ENCODE assay signal across 21 cellular contexts in genomic region chr12:2246358-2246757, GRCh38.
"Had no signal": no experiment of that assay in that cellular context is flagged by ENCODE, and none has a peak within 500 bp of the region (broad histone marks: within the 10 kb centered on the region; RNA-seq: fewer than 3 reads in every experiment).

No MANE protein-coding gene starts in this region.

- H3K4me1 ChIP-seq: colonic mucosa, gastrocnemius medialis, parathyroid adenoma had no signal

- H3K79me2 ChIP-seq: parathyroid adenoma had no signal

- H3K9ac ChIP-seq: parathyroid adenoma had no signal

- H2AFZ ChIP-seq: parathyroid adenoma had no signal

- H3K27me3 ChIP-seq: brain microvascular endothelial cell, colonic mucosa, neutrophil had no signal

- H3K36me3 ChIP-seq: brain microvascular endothelial cell, colonic mucosa, gastrocnemius medialis, neutrophil, WERI-Rb-1 had no signal

- ATAC-seq: gastrocnemius medialis; mucosa of descending colon; naive thymus-derived CD4-positive, alpha-beta T cell; stimulated activated naive CD8-positive, alpha-beta T cell treated with anti-CD3 and anti-CD28 coated beads, Interleukin-15, amount 100 ng/mL, for 72 hours had no signal

- H3K9me3 ChIP-seq: colonic mucosa, gastrocnemius medialis, mucosa of descending colon, neutrophil had no signal

- H3K27ac ChIP-seq: brain microvascular endothelial cell, colonic mucosa, gastrocnemius medialis, neutrophil, parathyroid adenoma, WERI-Rb-1 had no signal

- H3K4me3 ChIP-seq: colonic mucosa, gastrocnemius medialis, mucosa of descending colon had no signal

- DNase-seq: activated CD4-positive, alpha-beta T cell treated with anti-CD3 and anti-CD28 coated beads for 1 hour; activated CD8-positive, alpha-beta memory T cell treated with anti-CD3 and anti-CD28 coated beads for 24 hours; activated CD8-positive, alpha-beta memory T cell treated with anti-CD3 and anti-CD28 coated beads, Interleukin-2, amount 50 U/mL, for 48 hours; activated effector memory CD4-positive, alpha-beta T cell treated with Interleukin-2 at 50 U/mL for 16 hours; activated naive CD4-positive, alpha-beta T cell treated with anti-CD3 and anti-CD28 coated beads, Interleukin-2, amount 10 ng/mL, durations not matched to agents 7 days and 5 days; activated T-cell treated with anti-CD3 and anti-CD28 coated beads, Interleukin-2, amount 50 U/mL, for 48 hours; aorta; brain microvascular endothelial cell; central memory CD4-positive, alpha-beta T cell; colonic mucosa; gastrocnemius medialis; immature natural killer cell; mucosa of descending colon; naive thymus-derived CD4-positive, alpha-beta T cell; stimulated activated CD4-positive, alpha-beta T cell treated with anti-CD3 and anti-CD28 coated beads, Interleukin-15, amount 100 ng/mL, for 24 hours; stimulated activated CD4-positive, alpha-beta T cell treated with anti-CD3 and anti-CD28 coated beads, Interleukin-2, amount 100 ng/mL, for 48 hours; stimulated activated naive CD8-positive, alpha-beta T cell treated with anti-CD3 and anti-CD28 coated beads, Interleukin-15, amount 100 ng/mL, for 72 hours; T-helper 2 cell; WERI-Rb-1 had no signal
